ENCODE assay signal across 8 cellular contexts in genomic region chr17:18314731-18315497, GRCh38. TPM values are rescaled to one million over a fixed set of nuclear protein-coding genes. Genes with fewer than 3 reads are reported as not detected.
DNase-seq lines count a peak whose midpoint lies in the region; ATAC-seq and TF ChIP-seq lines count a peak whose summit lies in the region.

A gene with protein sequence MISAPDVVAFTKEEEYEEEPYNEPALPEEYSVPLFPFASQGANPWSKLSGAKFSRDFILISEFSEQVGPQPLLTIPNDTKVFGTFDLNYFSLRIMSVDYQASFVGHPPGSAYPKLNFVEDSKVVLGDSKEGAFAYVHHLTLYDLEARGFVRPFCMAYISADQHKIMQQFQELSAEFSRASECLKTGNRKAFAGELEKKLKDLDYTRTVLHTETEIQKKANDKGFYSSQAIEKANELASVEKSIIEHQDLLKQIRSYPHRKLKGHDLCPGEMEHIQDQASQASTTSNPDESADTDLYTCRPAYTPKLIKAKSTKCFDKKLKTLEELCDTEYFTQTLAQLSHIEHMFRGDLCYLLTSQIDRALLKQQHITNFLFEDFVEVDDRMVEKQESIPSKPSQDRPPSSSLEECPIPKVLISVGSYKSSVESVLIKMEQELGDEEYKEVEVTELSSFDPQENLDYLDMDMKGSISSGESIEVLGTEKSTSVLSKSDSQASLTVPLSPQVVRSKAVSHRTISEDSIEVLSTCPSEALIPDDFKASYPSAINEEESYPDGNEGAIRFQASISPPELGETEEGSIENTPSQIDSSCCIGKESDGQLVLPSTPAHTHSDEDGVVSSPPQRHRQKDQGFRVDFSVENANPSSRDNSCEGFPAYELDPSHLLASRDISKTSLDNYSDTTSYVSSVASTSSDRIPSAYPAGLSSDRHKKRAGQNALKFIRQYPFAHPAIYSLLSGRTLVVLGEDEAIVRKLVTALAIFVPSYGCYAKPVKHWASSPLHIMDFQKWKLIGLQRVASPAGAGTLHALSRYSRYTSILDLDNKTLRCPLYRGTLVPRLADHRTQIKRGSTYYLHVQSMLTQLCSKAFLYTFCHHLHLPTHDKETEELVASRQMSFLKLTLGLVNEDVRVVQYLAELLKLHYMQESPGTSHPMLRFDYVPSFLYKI (plus strand): TSS chr17:18315293. CDS start chr17:18315790, 497 bp downstream.
Gene TOP3A, minus strand, starts transcription at chr17:18314994. Its CDS starts 216 bp downstream, at chr17:18314778.

- H3K4me3 Mint-ChIP-seq in GM23338 (peak within 1 kb of the TSS; percentile 88), naive B cell (peak within 1 kb of the TSS; percentile 83 to 100 (median 96))
- H3K4me3 Mint-ChIP-seq in stimulated activated memory B cell treated with anti-CD40 and anti-IgM and Interleukin-4, amounts not matched to agents 10 μg/mL and 1 μg/mL and 100 μg/mL, for 72 hours, result peak within 1 kb of the TSS; percentile 81

- no peak for TF ChIP-seq CTCF in DOHH2 (IDR thresholded peaks at IDR 0.05; ENCODE audit: low read depth, low read length, poor library complexity, severe bottlenecking)
- TF ChIP-seq CTCF in GM23338 (conservative IDR thresholded peaks at IDR 0.05; ENCODE audit: low read depth in 2 of 2), result no peak

- peak within 1 kb of the TSS; percentile 70 for H3K4me2 ChIP-seq in DOHH2 (ENCODE audit: low read length)
- peak within 1 kb of the TSS; percentile 100 for H3K4me2 ChIP-seq in GM23338

- H3K4me1 Mint-ChIP-seq in GM23338 (peaks cover 38% of the 10 kb centered on the region), naive B cell (peaks cover 45 to 76% (median 70%) of the 10 kb centered on the region in 3 donors)
- peaks cover 70% of the 10 kb centered on the region for H3K4me1 Mint-ChIP-seq in stimulated activated memory B cell treated with anti-CD40 and anti-IgM and Interleukin-4, amounts not matched to agents 10 μg/mL and 1 μg/mL and 100 μg/mL, for 72 hours

- peaks cover 7% of the 10 kb centered on the region; the same call in 1 of the 3 replicates for H3K9me3 Mint-ChIP-seq in GM23338
- peaks cover 0 to 3% (median 0%) of the 10 kb centered on the region in 7 donors for H3K9me3 Mint-ChIP-seq in naive B cell
- H3K9me3 Mint-ChIP-seq in stimulated activated memory B cell treated with anti-CD40 and anti-IgM and Interleukin-4, amounts not matched to agents 10 μg/mL and 1 μg/mL and 100 μg/mL, for 72 hours, result no peaks in the 10 kb centered on the region

- DNase-seq in GM23338 (ENCODE audit: low spot score), result peak; percentile 97
- peak; percentile 98 for DNase-seq in LHCN-M2 (ENCODE audit: low read depth)
- peak; percentile 97 for DNase-seq in RPMI8226
- DNase-seq in activated T-helper 1 cell treated with anti-CD3 and anti-CD28 coated beads, Interleukin-2, amount 50 U/mL, for 16 hours (ENCODE audit: low read depth in 1 of 2, low spot score in 1 of 2), result peak; percentile 95 to 98
- peak; percentile 99 for DNase-seq in fibroblast of gingiva (ENCODE audit: low read depth)
- DNase-seq in naive B cell, result peak; percentile 93

- H2AFZ ChIP-seq in GM23338, result peak within 1 kb of the TSS; percentile 90

- peaks cover 22% of the 10 kb centered on the region for H3K27me3 Mint-ChIP-seq in GM23338 (ENCODE audit: insufficient read depth, low read depth, poor library complexity)
- H3K27me3 Mint-ChIP-seq in naive B cell, result no peaks in the 10 kb centered on the region
- H3K27me3 Mint-ChIP-seq in stimulated activated memory B cell treated with anti-CD40 and anti-IgM and Interleukin-4, amounts not matched to agents 10 μg/mL and 1 μg/mL and 100 μg/mL, for 72 hours, result no peaks in the 10 kb centered on the region

- H3K27me3 ChIP-seq in DOHH2 (ENCODE audit: control insufficient read depth, low read length) (no peaks in the 10 kb centered on the region), GM23338 (ENCODE audit: insufficient read depth) (no peaks in the 10 kb centered on the region)

- H3K9me2 ChIP-seq in DOHH2 (replicated peaks; ENCODE audit: control insufficient read depth, low read length) (no peaks in the 10 kb centered on the region), GM23338 (ENCODE audit: insufficient read depth) (no peaks in the 10 kb centered on the region)

- H3K27ac ChIP-seq in DOHH2 (ENCODE audit: low read depth, low read length) (peak within 1 kb of the TSS; percentile 81), GM23338 (ENCODE audit: low read depth) (peak within 1 kb of the TSS; percentile 100)

- H3K36me3 Mint-ChIP-seq in GM23338 (ENCODE audit: low read depth) (peaks cover 56% of the 10 kb centered on the region), naive B cell (no peaks in the 10 kb centered on the region)
- H3K36me3 Mint-ChIP-seq in stimulated activated memory B cell treated with anti-CD40 and anti-IgM and Interleukin-4, amounts not matched to agents 10 μg/mL and 1 μg/mL and 100 μg/mL, for 72 hours, result peaks cover 46% of the 10 kb centered on the region

- H3K4me1 ChIP-seq in DOHH2 (ENCODE audit: control insufficient read depth, low read length) (peaks cover 52% of the 10 kb centered on the region), GM23338 (ENCODE audit: insufficient read depth) (peaks cover 17% of the 10 kb centered on the region; the same call in 1 of the 2 replicates)

- no peaks in the 10 kb centered on the region for H3F3A ChIP-seq in DOHH2 (ENCODE audit: control insufficient read depth, insufficient read depth)
- 0 out of 2 replicates have a peak, but pooled peaks cover 6% of the 10 kb centered on the region for H3F3A ChIP-seq in GM23338 (replicated peaks; ENCODE audit: low read depth)

- H3K36me3 ChIP-seq in DOHH2 (ENCODE audit: control insufficient read depth, low read length) (peaks cover 75% of the 10 kb centered on the region), GM23338 (ENCODE audit: insufficient read depth) (peaks cover 11% of the 10 kb centered on the region; the same call in 1 of the 2 replicates)

- peak within 1 kb of the TSS; percentile 94 for H3K4me3 ChIP-seq in DOHH2 (ENCODE audit: low read length)
- peak within 1 kb of the TSS; percentile 99 for H3K4me3 ChIP-seq in GM23338

- no peaks in the 10 kb centered on the region for H3K9me3 ChIP-seq in DOHH2 (ENCODE audit: control insufficient read depth, insufficient read depth, low read length)

- H4K20me1 ChIP-seq in DOHH2 (ENCODE audit: control insufficient read depth, insufficient read depth, low read depth, low read length) (peaks cover 19% of the 10 kb centered on the region; the same call in 1 of the 2 replicates), GM23338 (replicated peaks; ENCODE audit: insufficient read depth) (peaks cover 21% of the 10 kb centered on the region)

- peaks cover 96% of the 10 kb centered on the region for H3K79me2 ChIP-seq in DOHH2 (ENCODE audit: control insufficient read depth, low read length)
- H3K79me2 ChIP-seq in GM23338 (replicated peaks; ENCODE audit: insufficient read depth), result peaks cover 86% of the 10 kb centered on the region

- ATAC-seq in GM23338, result peak; percentile 92
- ATAC-seq in naive B cell (ENCODE audit: low read depth in 2 of 2), result peak; percentile 85
- ATAC-seq in stimulated activated memory B cell treated with anti-CD40 and anti-IgM and Interleukin-4, amounts not matched to agents 10 μg/mL and 1 μg/mL and 100 μg/mL, for 72 hours, result peak; percentile 98

- H3K27ac Mint-ChIP-seq in GM23338 (peak within 1 kb of the TSS; percentile 99), naive B cell (peak within 1 kb of the TSS; percentile 95 to 100 (median 100))
- peak within 1 kb of the TSS; percentile 94 for H3K27ac Mint-ChIP-seq in stimulated activated memory B cell treated with anti-CD40 and anti-IgM and Interleukin-4, amounts not matched to agents 10 μg/mL and 1 μg/mL and 100 μg/mL, for 72 hours

TF ChIP-seq in GM23338, 12 proteins besides CTCF, POLR2A, EP300 and RAD21:
- TF ChIP-seq CREB1 (CRISPR knock-in tag; IDR thresholded peaks at IDR 0.05; ENCODE audit: low read depth) (peak; percentile 76), NANOG (IDR thresholded peaks at IDR 0.05; ENCODE audit: borderline replicate concordance) (no peak), POLR2AphosphoS5 (IDR thresholded peaks at IDR 0.05; ENCODE audit: low read depth) (peak; percentile 85), ETS1 (IDR thresholded peaks at IDR 0.05) (peak; percentile 73; the same call in 1 of the 2 replicates), ZNF114 (CRISPR knock-in tag; IDR thresholded peaks at IDR 0.05) (no peak)

RNA-seq across cellular contexts. Expression of the first gene that starts in this region (rescaled TPM):
- 19.0 and 20.1 TPM in 2 replicates for total RNA-seq in GM23338 (2014; rRNA removed; shearing (Covaris generic))
- polyA plus RNA-seq in GM23338 (2016; fragmentation: Nextera tagmentation; extraction: Ambion mirVana) (1.5 and 1.6 TPM in 2 replicates), naive B cell (ENCODE audit: low read depth in 6 of 6) (1 to 10 TPM; 2.8 to 9.2 (median 5.9) TPM)
- total RNA-seq in LHCN-M2 (2014; rRNA removed), result 9.0 and 11.3 TPM in 2 replicates
- 6.7 TPM for polyA plus RNA-seq in LHCN-M2 (2012)

RNA-seq across cellular contexts. Expression of gene TOP3A, which starts in this region (rescaled TPM):
- 60.2 and 76.7 TPM in 2 replicates for total RNA-seq in GM23338 (2014; rRNA removed; shearing (Covaris generic))
- polyA plus RNA-seq in GM23338 (2016; fragmentation: Nextera tagmentation; extraction: Ambion mirVana) (21.7 and 24.9 TPM in 2 replicates), naive B cell (ENCODE audit: low read depth in 6 of 6) (10 to 100 TPM in 5 of 6 donors, 1 to 10 TPM in 1; 5.2 to 20.1 (median 14.6) TPM)
- total RNA-seq in LHCN-M2 (2014; rRNA removed), result 46.4 and 58.7 TPM in 2 replicates
- 14.1 TPM for polyA plus RNA-seq in LHCN-M2 (2012)

Comparison
In these comparisons a context has a peak if more than half of its experiments do, and no peak if none do; other contexts are left out.
1. Peak in every context shown above with its lines: DNase-seq, ATAC-seq, H3K4me3 ChIP-seq and H3K27ac ChIP-seq.